9 cellular contexts compared by ENCODE assay signal in the genomic region with DNA sequence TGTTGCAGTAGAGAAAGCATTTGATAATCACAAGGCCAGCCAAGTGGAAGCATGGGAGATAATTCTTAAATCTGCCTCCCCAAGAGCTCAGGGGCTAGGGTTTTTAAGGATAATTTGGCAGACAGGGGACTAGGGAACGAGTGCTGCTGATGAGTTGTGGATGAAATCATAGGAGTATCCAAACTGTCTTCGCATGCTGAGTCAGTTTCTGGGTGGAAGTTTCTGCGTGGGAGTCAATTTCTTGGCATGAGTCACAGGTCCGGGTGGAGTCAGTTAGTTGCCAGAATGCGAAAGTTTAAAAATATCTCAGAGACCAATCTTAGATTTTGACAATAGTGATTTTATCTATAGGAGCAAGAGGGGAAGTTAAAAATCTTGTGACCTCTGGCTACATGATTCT.
DNase-seq lines count a peak whose midpoint lies in the region; ATAC-seq, FAIRE-seq and TF ChIP-seq lines count a peak whose summit lies in the region.
"Had no signal": no experiment of that assay in that cellular context is flagged by ENCODE, and none has a peak within 500 bp of the region (broad histone marks: within the 10 kb centered on the region; RNA-seq: fewer than 3 reads in every experiment).

No MANE protein-coding gene starts in this region.

- H3K9me2 ChIP-seq in HCT116 (ENCODE audit: insufficient read depth), result no peaks in the 10 kb centered on the region

- H4K20me1 ChIP-seq in HCT116 (ENCODE audit: insufficient read depth), result no peaks in the 10 kb centered on the region

- DNase-seq in AG04450 (ENCODE audit: low read depth, low spot score) (peak; percentile 1), HCT116 (ENCODE audit: low read depth, low spot score) (peak; percentile 15), iris pigment epithelial cell (ENCODE audit: low read depth) (peak; percentile 69), GM12891 (ENCODE audit: insufficient read length, low spot score) (no peak), SKM-1 (lab: John Stamatoyannopoulos, UW; ENCODE audit: unreplicated experiment) (no peak), left lobe of liver (ENCODE audit: low spot score) (no peak), testis (no peak)
- no peak for DNase-seq in activated T-helper 1 cell treated with anti-CD3 and anti-CD28 coated beads, Interleukin-12 subunit alpha, Interleukin-12 subunit beta, Interleukin-2, Interleukin-4 antibody, amounts not matched to agents 30 ng/mL and 10 ng/mL and 1 ng/mL, durations not matched to agents 14 hours and 24 hours and 36 hours (ENCODE audit: low spot score)
- DNase-seq: NCI-H345 had no signal

- H3K36me3 ChIP-seq in HCT116 (ENCODE audit: control insufficient read depth in 1 of 2, insufficient read depth in 2 of 2, low read length in 2 of 2) (no peaks in the 10 kb centered on the region), testis (ENCODE audit: low read depth, missing control alignments) (no peaks in the 10 kb centered on the region)

- H3K79me2 ChIP-seq in HCT116 (ENCODE audit: insufficient read depth, low read length), result no peaks in the 10 kb centered on the region

- CTCF ChIA-PET in AG04450 (lab: Charles Lee), result interaction anchor here (1.1 kb wide), 1 partner anchor 12 kb away, joined by 3 read pairs; no protein-coding TSS in a partner anchor
- CTCF ChIA-PET in HCT116 (lab: Charles Lee), result interaction anchor here (0.6 kb wide), 1 partner anchor 16 kb away, joined by 3 read pairs; no protein-coding TSS in a partner anchor

- peak overlapping the region; percentile 15 for H3K27ac Mint-ChIP-seq in activated T-helper 1 cell treated with anti-CD3 and anti-CD28 coated beads, Interleukin-12 subunit alpha, Interleukin-12 subunit beta, Interleukin-2, Interleukin-4 antibody, amounts not matched to agents 30 ng/mL and 10 ng/mL and 1 ng/mL, durations not matched to agents 14 hours and 24 hours and 36 hours

- no peak for ATAC-seq in HCT116
- ATAC-seq in left lobe of liver, result no peak

- BruUV-seq in HCT116 (replicated peaks; lab: Mats Ljungman, UMichigan), result no TSS peak

- intact Hi-C loops in HCT116 (cut with micrococcal nuclease) (no loop called here), testis (cut with DNase I; ENCODE audit: low total_unique reads) (no loop called here)
- intact Hi-C loops in activated T-helper 1 cell treated with anti-CD3 and anti-CD28 coated beads, Interleukin-12 subunit alpha, Interleukin-12 subunit beta, Interleukin-2, Interleukin-4 antibody, amounts not matched to agents 30 ng/mL and 10 ng/mL and 1 ng/mL, durations not matched to agents 14 hours and 24 hours and 36 hours (cut with micrococcal nuclease), result loop anchor here (1.0 kb wide), 1 partner anchor 269 kb away; a partner anchor contains a TSS

- peaks cover 0 to 11% of the 10 kb centered on the region in 2 experiments; a peak in 2 of 4 replicates for H3K4me1 ChIP-seq in HCT116 (ENCODE audit: control insufficient read depth in 1 of 2, insufficient read depth in 2 of 2, low read length in 2 of 2)
- no peaks in the 10 kb centered on the region for H3K4me1 ChIP-seq in testis

- WGBS in testis, 2 donors, result 42 to 52% methylated on average over 5 of the region's 5 CpGs

- H3K27ac ChIP-seq in AG04450 (ENCODE audit: low read depth, low read length), result no peak overlapping the region
- H3K27ac ChIP-seq in HCT116 (ENCODE audit: low read depth, low read length), result no peak overlapping the region
- H3K27ac ChIP-seq in testis, result no peak overlapping the region

- TF ChIP-seq CTCF in AG04450 (IDR thresholded peaks at IDR 0.05; ENCODE audit: low read depth, low read length), result no peak
- TF ChIP-seq CTCF in HCT116 (IDR thresholded peaks at IDR 0.05 in 2 of 3, conservative IDR thresholded peaks at IDR 0.05 in 1 of 3; ENCODE audit: borderline replicate concordance in 1 of 3, insufficient read depth in 1 of 3, low read depth in 2 of 3, low read length in 2 of 3), result no peak
- TF ChIP-seq CTCF in testis (IDR thresholded peaks at IDR 0.05), result no peak

- peak overlapping the region; percentile 24 for H3K4me2 ChIP-seq in HCT116 (ENCODE audit: low read length)

- peaks cover 15% of the 10 kb centered on the region for H3K4me1 Mint-ChIP-seq in activated T-helper 1 cell treated with anti-CD3 and anti-CD28 coated beads, Interleukin-12 subunit alpha, Interleukin-12 subunit beta, Interleukin-2, Interleukin-4 antibody, amounts not matched to agents 30 ng/mL and 10 ng/mL and 1 ng/mL, durations not matched to agents 14 hours and 24 hours and 36 hours (ENCODE audit: low read depth)

- no peaks in the 10 kb centered on the region for H3K27me3 ChIP-seq in AG04450 (ENCODE audit: control insufficient read depth, insufficient read depth, low read length)
- no peaks in the 10 kb centered on the region for H3K27me3 ChIP-seq in HCT116 (ENCODE audit: insufficient read depth, low read length)
- no peaks in the 10 kb centered on the region for H3K27me3 ChIP-seq in testis

- no peak overlapping the region for H3K9ac ChIP-seq in HCT116 (ENCODE audit: low read length)

- FAIRE-seq in GM12891 (lab: Jason Lieb, UNC), result no peak

- peaks cover 5% of the 10 kb centered on the region; the same call in 1 of the 2 replicates for H3K9me3 ChIP-seq in AG04450 (ENCODE audit: control insufficient read depth, insufficient read depth, low read length)
- peaks cover 0 to 12% of the 10 kb centered on the region in 2 experiments; a peak in 2 of 4 replicates for H3K9me3 ChIP-seq in HCT116 (ENCODE audit: control insufficient read depth in 1 of 2, insufficient read depth in 1 of 2, low read depth in 1 of 2, low read length in 2 of 2)
- H3K9me3 ChIP-seq in testis, result no peaks in the 10 kb centered on the region

- H2AFZ ChIP-seq in HCT116 (ENCODE audit: low read depth, low read length, poor library complexity, severe bottlenecking), result peak overlapping the region; percentile 66

- H3K4me3 ChIP-seq in AG04450 (ENCODE audit: low read depth, low read length) (no peak overlapping the region), HCT116 (replicated peaks in 1 of 2; ENCODE audit: low read depth in 1 of 2, low read length in 2 of 2) (no peak overlapping the region), testis (no peak overlapping the region)

- H3K9me3 Mint-ChIP-seq in activated T-helper 1 cell treated with anti-CD3 and anti-CD28 coated beads, Interleukin-12 subunit alpha, Interleukin-12 subunit beta, Interleukin-2, Interleukin-4 antibody, amounts not matched to agents 30 ng/mL and 10 ng/mL and 1 ng/mL, durations not matched to agents 14 hours and 24 hours and 36 hours, result peaks cover 8% of the 10 kb centered on the region

- POLR2A ChIA-PET in AG04450 (lab: Yijun Ruan, JAX) (no interaction called here), HCT116 (lab: Charles Lee) (no interaction called here)

- no peak for TF ChIP-seq RAD21 in HCT116 (IDR thresholded peaks at IDR 0.05; ENCODE audit: low read depth)

- no peak overlapping the region for H3K4me3 Mint-ChIP-seq in activated T-helper 1 cell treated with anti-CD3 and anti-CD28 coated beads, Interleukin-12 subunit alpha, Interleukin-12 subunit beta, Interleukin-2, Interleukin-4 antibody, amounts not matched to agents 30 ng/mL and 10 ng/mL and 1 ng/mL, durations not matched to agents 14 hours and 24 hours and 36 hours

- TF ChIP-seq POLR2A in HCT116 (IDR thresholded peaks at IDR 0.05; ENCODE audit: borderline replicate concordance, extremely low read depth, insufficient read depth, insufficient read length) (no peak), GM12891 (IDR thresholded peaks at IDR 0.05; ENCODE audit: low read depth, low read length) (no peak), testis (IDR thresholded peaks at IDR 0.05) (no peak)

- H3K36me3 Mint-ChIP-seq in activated T-helper 1 cell treated with anti-CD3 and anti-CD28 coated beads, Interleukin-12 subunit alpha, Interleukin-12 subunit beta, Interleukin-2, Interleukin-4 antibody, amounts not matched to agents 30 ng/mL and 10 ng/mL and 1 ng/mL, durations not matched to agents 14 hours and 24 hours and 36 hours (ENCODE audit: low read depth), result peaks cover 1% of the 10 kb centered on the region

- RAD21 ChIA-PET in HCT116 (lab: Charles Lee; ENCODE audit: low non-redundant PET in 1 of 2, low total read pairs in 2 of 2, uncharacterized antibody in 2 of 2, unreplicated experiment in 2 of 2), result no interaction called here

- no peaks in the 10 kb centered on the region for H3K27me3 Mint-ChIP-seq in activated T-helper 1 cell treated with anti-CD3 and anti-CD28 coated beads, Interleukin-12 subunit alpha, Interleukin-12 subunit beta, Interleukin-2, Interleukin-4 antibody, amounts not matched to agents 30 ng/mL and 10 ng/mL and 1 ng/mL, durations not matched to agents 14 hours and 24 hours and 36 hours (ENCODE audit: insufficient read depth)

TF ChIP-seq in HCT116, 20 proteins besides CTCF, POLR2A, EP300 and RAD21:
- TF ChIP-seq, protein P1, sequence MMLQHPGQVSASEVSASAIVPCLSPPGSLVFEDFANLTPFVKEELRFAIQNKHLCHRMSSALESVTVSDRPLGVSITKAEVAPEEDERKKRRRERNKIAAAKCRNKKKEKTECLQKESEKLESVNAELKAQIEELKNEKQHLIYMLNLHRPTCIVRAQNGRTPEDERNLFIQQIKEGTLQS (IDR thresholded peaks at IDR 0.05), result no peak
- TF ChIP-seq CBX3 (IDR thresholded peaks at IDR 0.05; ENCODE audit: low read depth), result peak; percentile 68
- peak; percentile 74 for TF ChIP-seq EGR1 (IDR thresholded peaks at IDR 0.05; ENCODE audit: low read depth)

TF ChIP-seq in GM12891, 5 proteins besides CTCF, POLR2A, EP300 and RAD21:
- TF ChIP-seq PAX5 (IDR thresholded peaks at IDR 0.05; ENCODE audit: insufficient read depth, low read length, severe bottlenecking) (no peak), TAF1 (IDR thresholded peaks at IDR 0.05; ENCODE audit: low read depth, low read length) (no peak), POLR2AphosphoS5 (IDR thresholded peaks at IDR 0.05; ENCODE audit: low read depth, low read length) (no peak), SPI1 (IDR thresholded peaks at IDR 0.05; ENCODE audit: low read depth, low read length) (no peak), POU2F2 (IDR thresholded peaks at IDR 0.05; ENCODE audit: low read depth, low read length) (no peak)

Comparison
In these comparisons a context has a peak if more than half of its experiments do, and no peak if none do; other contexts are left out.
1. DNase-seq: peak in AG04450 (single experiment), HCT116 (single experiment) and iris pigment epithelial cell (single experiment); none in activated T-helper 1 cell treated with anti-CD3 and anti-CD28 coated beads, Interleukin-12 subunit alpha, Interleukin-12 subunit beta, Interleukin-2, Interleukin-4 antibody, amounts not matched to agents 30 ng/mL and 10 ng/mL and 1 ng/mL, durations not matched to agents 14 hours and 24 hours and 36 hours (single experiment), GM12891 (single experiment), SKM-1 (single experiment), left lobe of liver (single experiment) and testis (single experiment).